In the genomic region with DNA sequence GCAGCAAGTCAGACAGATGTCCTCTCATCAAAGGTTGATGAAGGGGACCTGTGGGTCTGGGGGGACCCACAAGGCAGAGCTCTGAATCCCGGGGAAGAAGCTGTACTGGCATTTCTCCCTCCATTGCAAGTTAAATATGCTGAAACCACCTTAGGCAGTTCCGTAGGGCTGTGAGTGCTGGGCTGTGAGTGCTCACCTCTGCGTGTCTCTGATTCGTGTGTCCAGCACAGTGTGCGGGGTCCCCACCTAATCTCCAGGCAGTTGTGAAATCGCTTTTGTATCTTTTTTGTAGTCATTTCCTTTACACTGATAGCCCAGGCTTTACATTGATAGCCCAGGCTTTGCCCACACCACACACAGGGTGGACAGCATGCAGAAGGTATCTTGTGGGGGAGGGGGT, we compare ENCODE assay signal across 18 cellular contexts.
DNase-seq lines count a peak whose midpoint lies in the region; ATAC-seq and TF ChIP-seq lines count a peak whose summit lies in the region.
"Had no signal": no experiment of that assay in that cellular context is flagged by ENCODE, and none has a peak within 500 bp of the region (broad histone marks: within the 10 kb centered on the region; RNA-seq: fewer than 3 reads in every experiment).

No MANE protein-coding gene starts in this region.

- H2BK12ac ChIP-seq in neuronal stem cell (ENCODE audit: low read length), result no peak overlapping the region

- H3K4me1 ChIP-seq in endodermal cell (ENCODE audit: control insufficient read depth, insufficient read depth, low read length) (peaks cover 15% of the 10 kb centered on the region), neuronal stem cell (ENCODE audit: control insufficient read depth in 2 of 2, insufficient read depth in 1 of 2, low read depth in 1 of 2, low read length in 2 of 2) (peaks cover 12 to 27% of the 10 kb centered on the region in 2 donors)

- H3K36me3 Mint-ChIP-seq in CD14-positive monocyte, result no peaks in the 10 kb centered on the region
- no peaks in the 10 kb centered on the region for H3K36me3 Mint-ChIP-seq in T-helper 17 cell (ENCODE audit: low read depth)
- H3K36me3 Mint-ChIP-seq in endodermal cell (ENCODE audit: low read depth), result no peaks in the 10 kb centered on the region

- H3K9me3 Mint-ChIP-seq in CD14-positive monocyte, result no peaks in the 10 kb centered on the region
- H3K9me3 Mint-ChIP-seq in endodermal cell, result no peaks in the 10 kb centered on the region
- H3K9me3 Mint-ChIP-seq: CD4-positive, alpha-beta memory T cell had no signal

- H3K18ac ChIP-seq in neuronal stem cell (ENCODE audit: low read length), result peak overlapping the region; percentile 33

- H3K4me3 Mint-ChIP-seq in CD14-positive monocyte (no peak overlapping the region), T-helper 17 cell (no peak overlapping the region), endodermal cell (no peak overlapping the region)

- H2AK5ac ChIP-seq in neuronal stem cell (ENCODE audit: low read depth, low read length), result no peak overlapping the region

- DNase-seq in CD14-positive monocyte (ENCODE audit: low spot score), result no peak
- no peak for DNase-seq in T-helper 17 cell
- no peak for DNase-seq in endodermal cell
- DNase-seq in neuronal stem cell (ENCODE audit: low spot score), result no peak
- DNase-seq: AML-193; CD4-positive, alpha-beta memory T cell; DMS79; GM23248; MG63; NCI-H1105; NCI-H1694 treated with DMSO at 0.1 percent for 48 hours; NCI-H446 treated with DMSO at 0.1 percent for 48 hours; NCI-H774; SHP77 treated with DMSO at 0.1 percent for 48 hours had no signal

- no peak for TF ChIP-seq CTCF in CD14-positive monocyte (IDR thresholded peaks at IDR 0.05)
- TF ChIP-seq CTCF in endodermal cell (conservative IDR thresholded peaks at IDR 0.05), result no peak

- no peak overlapping the region for H4K8ac ChIP-seq in neuronal stem cell (ENCODE audit: low read depth, low read length)

- H3K36me3 ChIP-seq in endodermal cell (ENCODE audit: control insufficient read depth, insufficient read depth, low read length) (no peaks in the 10 kb centered on the region), neuronal stem cell (replicated peaks in 1 of 2; ENCODE audit: control insufficient read depth in 2 of 2, insufficient read depth in 2 of 2, low read length in 2 of 2) (no peaks in the 10 kb centered on the region)
- H3K36me3 ChIP-seq: MG63 had no signal

- 92 to 98% methylated on average over 4 to 6 of the region's 6 CpGs for WGBS in endodermal cell (ENCODE audit: insufficient coverage in 1 of 2, insufficient read length in 1 of 2), 2 experiments
- WGBS in neuronal stem cell (ENCODE audit: extremely low coverage in 2 of 2, insufficient read length in 2 of 2, insufficient replicate concordance in 1 of 2), 2 donors, result no CpG with 5 or more reads among the region's 6 CpGs

- H3K27me3 Mint-ChIP-seq in CD14-positive monocyte (ENCODE audit: low read depth in 3 of 3) (peaks cover 0 to 1% (median 0%) of the 10 kb centered on the region in 3 donors), T-helper 17 cell (no peaks in the 10 kb centered on the region), endodermal cell (ENCODE audit: insufficient read depth) (no peaks in the 10 kb centered on the region)
- H3K27me3 Mint-ChIP-seq: CD4-positive, alpha-beta memory T cell had no signal

- H3K14ac ChIP-seq in neuronal stem cell (ENCODE audit: low read length), result no peak overlapping the region

- peak overlapping the region; percentile 11 for H2BK120ac ChIP-seq in neuronal stem cell (ENCODE audit: low read depth, low read length)

- peaks cover 87% of the 10 kb centered on the region for H3K4me1 Mint-ChIP-seq in CD14-positive monocyte
- H3K4me1 Mint-ChIP-seq in T-helper 17 cell, result peaks cover 63% of the 10 kb centered on the region
- peaks cover 59% of the 10 kb centered on the region for H3K4me1 Mint-ChIP-seq in endodermal cell

- H4K91ac ChIP-seq in neuronal stem cell (ENCODE audit: low read depth, low read length, poor library complexity), result no peak overlapping the region

- H3K4ac ChIP-seq in neuronal stem cell (ENCODE audit: low read length), result no peak overlapping the region

- ATAC-seq in T-helper 17 cell (no peak), GM19023 (IDR thresholded peaks at IDR 0.05; ENCODE audit: unreplicated experiment) (no peak), HG03342 (IDR thresholded peaks at IDR 0.05; ENCODE audit: unreplicated experiment) (no peak), HG03378 (IDR thresholded peaks at IDR 0.05; ENCODE audit: unreplicated experiment) (no peak)
- ATAC-seq: GM12878 had no signal

- H3K27ac Mint-ChIP-seq in CD14-positive monocyte, result peak overlapping the region in 4 of 7 donors; percentile 21 to 57 (median 42)
- H3K27ac Mint-ChIP-seq in T-helper 17 cell, result peak overlapping the region; percentile 24
- H3K27ac Mint-ChIP-seq in endodermal cell, result peak overlapping the region; percentile 11

- H3K9ac ChIP-seq in endodermal cell (ENCODE audit: extremely low read depth, low read length, poor library complexity, severe bottlenecking) (no peak overlapping the region), neuronal stem cell (ENCODE audit: low read depth, low read length, poor library complexity) (no peak overlapping the region)
- H3K9ac ChIP-seq: GM23248 had no signal

- peaks cover 5% of the 10 kb centered on the region for H3K79me1 ChIP-seq in neuronal stem cell (ENCODE audit: low read depth, low read length)

- H3K4me2 ChIP-seq in neuronal stem cell (ENCODE audit: insufficient read depth, low read length, poor library complexity, severe bottlenecking), result no peak overlapping the region

- H3K27me3 ChIP-seq in endodermal cell (ENCODE audit: control insufficient read depth, insufficient read depth, low read length, poor library complexity, severe bottlenecking) (no peaks in the 10 kb centered on the region), neuronal stem cell (ENCODE audit: control insufficient read depth in 3 of 3, insufficient read depth in 3 of 3, low read depth in 1 of 3, low read length in 3 of 3) (no peaks in the 10 kb centered on the region)
- H3K27me3 ChIP-seq: MG63 had no signal

- no peak overlapping the region for H3K23ac ChIP-seq in neuronal stem cell (ENCODE audit: low read depth, low read length, poor library complexity)

- no peak overlapping the region for H2AFZ ChIP-seq in neuronal stem cell (ENCODE audit: low read length)
- H2AFZ ChIP-seq: GM23248 had no signal

- H3K4me3 ChIP-seq in endodermal cell (ENCODE audit: low read length), result no peak overlapping the region
- H3K4me3 ChIP-seq in neuronal stem cell (ENCODE audit: low read length in 2 of 2), result no peak overlapping the region
- H3K4me3 ChIP-seq: GM12878, GM23248, MG63 had no signal

- H3K9me3 ChIP-seq in T-helper 17 cell (ENCODE audit: control insufficient read depth, low read length, poor library complexity, severe bottlenecking) (no peaks in the 10 kb centered on the region), endodermal cell (ENCODE audit: control insufficient read depth, low read length) (no peaks in the 10 kb centered on the region), neuronal stem cell (replicated peaks in 1 of 2; ENCODE audit: control insufficient read depth in 2 of 2, insufficient read depth in 1 of 2, low read depth in 1 of 2, low read length in 2 of 2) (no peaks in the 10 kb centered on the region)
- H3K9me3 ChIP-seq: MG63 had no signal

- no peak overlapping the region for H3K27ac ChIP-seq in endodermal cell (ENCODE audit: low read depth, low read length)
- no peak overlapping the region for H3K27ac ChIP-seq in neuronal stem cell (replicated peaks; ENCODE audit: low read length)
- H3K27ac ChIP-seq: GM23248 had no signal

- no peak overlapping the region for H2BK15ac ChIP-seq in neuronal stem cell (ENCODE audit: low read length)

- intact Hi-C loops in CD14-positive monocyte (cut with micrococcal nuclease), result no loop called here

- H2BK5ac ChIP-seq in neuronal stem cell (ENCODE audit: low read length), result no peak overlapping the region
